Comparison of ENCODE assay signal across 13 cellular contexts in the genomic region with DNA sequence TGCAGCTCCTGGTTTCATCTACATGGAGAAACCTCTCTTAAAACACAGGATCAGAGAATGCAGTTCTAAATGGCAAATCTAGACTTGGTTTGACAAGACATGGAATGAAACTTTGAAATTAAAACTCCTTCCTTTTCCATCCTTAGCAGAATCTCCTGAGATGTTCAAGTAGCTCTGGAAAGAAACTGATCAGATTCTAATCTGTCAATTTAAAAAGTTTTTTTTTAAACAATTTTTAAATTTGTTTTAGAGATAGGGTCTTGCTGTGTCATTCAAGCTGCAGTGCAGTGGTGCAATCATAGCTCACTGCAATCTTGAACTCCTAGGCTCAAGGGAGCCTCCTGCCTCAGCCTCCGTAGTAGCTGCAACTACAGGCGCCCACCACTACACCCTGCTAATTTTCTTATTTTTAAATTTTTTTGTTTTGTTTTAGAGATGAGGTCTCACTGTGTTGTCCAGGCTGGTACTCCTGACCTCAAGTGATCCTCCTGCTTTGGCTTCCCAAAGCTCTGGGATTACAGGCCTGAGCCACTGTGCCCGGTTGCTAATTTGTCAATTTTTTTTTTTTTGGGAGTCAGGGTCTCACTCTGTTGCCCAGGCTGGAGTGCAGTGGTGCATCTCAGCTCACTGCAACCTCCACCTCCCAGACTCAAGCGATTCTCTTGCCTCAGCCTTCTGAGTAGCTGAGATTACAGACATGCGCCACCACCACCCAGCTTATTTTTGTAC.
DNase-seq lines count a peak whose midpoint lies in the region; ATAC-seq and TF ChIP-seq lines count a peak whose summit lies in the region.
"Had no signal": no experiment of that assay in that cellular context is flagged by ENCODE, and none has a peak within 500 bp of the region (broad histone marks: within the 10 kb centered on the region; RNA-seq: fewer than 3 reads in every experiment).

No MANE protein-coding gene starts in this region.

- H2AFZ ChIP-seq in mesenchymal stem cell (ENCODE audit: low read depth, low read length), result no peak overlapping the region

- H2BK12ac ChIP-seq in mesenchymal stem cell (ENCODE audit: low read length in 2 of 2), result no peak overlapping the region

- no peak overlapping the region for H2BK15ac ChIP-seq in mesenchymal stem cell (ENCODE audit: low read depth, poor library complexity, severe bottlenecking)

- no peak overlapping the region for H4K91ac ChIP-seq in mesenchymal stem cell (ENCODE audit: low read length)

- no peak overlapping the region for H2BK120ac ChIP-seq in mesenchymal stem cell (ENCODE audit: low read depth, low read length)

- H3K4me3 Mint-ChIP-seq in HFFc6, result no peak overlapping the region

- 93% methylated on average over 3 of the region's 5 CpGs for whole genome bisulfite sequencing in mesenchymal stem cell

- H3K4me2 ChIP-seq in mesenchymal stem cell (ENCODE audit: low read length, poor library complexity, severe bottlenecking), result no peak overlapping the region

- H3K4me3 ChIP-seq in mesenchymal stem cell (ENCODE audit: insufficient read depth in 1 of 2, low read depth in 1 of 2, low read length in 2 of 2), result no peak overlapping the region
- H3K4me3 ChIP-seq: left lung had no signal

- no peak overlapping the region for H3K4ac ChIP-seq in mesenchymal stem cell (ENCODE audit: low read depth in 1 of 2, low read length in 2 of 2)

- no peaks in the 10 kb centered on the region for H3K9me3 ChIP-seq in mesenchymal stem cell (ENCODE audit: control insufficient read depth, low read length)
- H3K9me3 ChIP-seq: left lung, Peyer's patch, sigmoid colon, upper lobe of left lung had no signal

- H3K4me1 ChIP-seq in mesenchymal stem cell (ENCODE audit: control insufficient read depth, insufficient read depth, low read depth, low read length), result peaks cover 5% of the 10 kb centered on the region

- no peak overlapping the region for H3K23ac ChIP-seq in mesenchymal stem cell (ENCODE audit: low read length in 2 of 2)

- H3K27me3 ChIP-seq in mesenchymal stem cell (ENCODE audit: control insufficient read depth in 1 of 2, insufficient read depth in 1 of 2, low read length in 2 of 2), result no peaks in the 10 kb centered on the region
- H3K27me3 ChIP-seq: left lung, Peyer's patch, sigmoid colon, upper lobe of left lung had no signal

- no peak overlapping the region for H3K27ac ChIP-seq in C4-2B
- H3K27ac ChIP-seq in VCaP, result no peak overlapping the region
- H3K27ac ChIP-seq in mesenchymal stem cell (ENCODE audit: low read length, poor library complexity, severe bottlenecking), result no peak overlapping the region

- no peak overlapping the region for H3K27ac Mint-ChIP-seq in HFFc6
- H3K27ac Mint-ChIP-seq: activated naive CD4-positive, alpha-beta T cell treated with anti-CD3 and anti-CD28 coated beads for 36 hours had no signal

- no peak overlapping the region for H4K8ac ChIP-seq in mesenchymal stem cell (ENCODE audit: low read length)

- peaks cover 14% of the 10 kb centered on the region for H3K36me3 Mint-ChIP-seq in HFFc6 (ENCODE audit: low read depth)

- H2BK5ac ChIP-seq in mesenchymal stem cell (ENCODE audit: low read depth, low read length, poor library complexity, severe bottlenecking), result peak overlapping the region; percentile 12

- DNase-seq in HFFc6, result no peak
- no peak for DNase-seq in mesenchymal stem cell
- DNase-seq in activated CD4-positive, alpha-beta T cell treated with anti-CD3 and anti-CD28 coated beads, Interleukin-2, amount 50 U/mL, for 48 hours, result no peak
- no peak for DNase-seq in foreskin melanocyte

- H3K4me1 Mint-ChIP-seq in HFFc6 (ENCODE audit: low read depth), result peaks cover 20% of the 10 kb centered on the region

- H2AK5ac ChIP-seq in mesenchymal stem cell (ENCODE audit: low read length, severe bottlenecking), result peak overlapping the region; percentile 47

- TF ChIP-seq CTCF in C4-2B (conservative IDR thresholded peaks at IDR 0.05), result peak; percentile 81
- TF ChIP-seq CTCF in HFFc6 (IDR thresholded peaks at IDR 0.05), result peak; percentile 45
- peak; percentile 59 for TF ChIP-seq CTCF in VCaP (conservative IDR thresholded peaks at IDR 0.05)

- ATAC-seq in GM21529 (IDR thresholded peaks at IDR 0.05; ENCODE audit: unreplicated experiment) (no peak), HG03460 (IDR thresholded peaks at IDR 0.05; ENCODE audit: unreplicated experiment) (no peak)

- H3K14ac ChIP-seq in mesenchymal stem cell (ENCODE audit: low read length in 2 of 2), result no peak overlapping the region

- peaks cover 3 to 4% of the 10 kb centered on the region in 2 experiments for H3K36me3 ChIP-seq in mesenchymal stem cell (ENCODE audit: control insufficient read depth in 1 of 2, insufficient read depth in 2 of 2, low read depth in 1 of 2, low read length in 2 of 2)
- H3K36me3 ChIP-seq: left lung, Peyer's patch, sigmoid colon, upper lobe of left lung had no signal

- H3K18ac ChIP-seq in mesenchymal stem cell (ENCODE audit: low read depth in 1 of 2, low read length in 2 of 2), result no peak overlapping the region

- no peaks in the 10 kb centered on the region; the same call in none of the 2 replicates for H3K9me3 Mint-ChIP-seq in HFFc6
- H3K9me3 Mint-ChIP-seq: activated naive CD4-positive, alpha-beta T cell treated with anti-CD3 and anti-CD28 coated beads for 36 hours had no signal

- no peak overlapping the region for H3K9ac ChIP-seq in mesenchymal stem cell (ENCODE audit: low read length)

- H3K79me1 ChIP-seq in mesenchymal stem cell (replicated peaks; ENCODE audit: low read length, poor library complexity, severe bottlenecking), result peaks cover 4% of the 10 kb centered on the region

- no peaks in the 10 kb centered on the region for H3K27me3 Mint-ChIP-seq in HFFc6 (ENCODE audit: insufficient read depth)
